In the genomic region with DNA sequence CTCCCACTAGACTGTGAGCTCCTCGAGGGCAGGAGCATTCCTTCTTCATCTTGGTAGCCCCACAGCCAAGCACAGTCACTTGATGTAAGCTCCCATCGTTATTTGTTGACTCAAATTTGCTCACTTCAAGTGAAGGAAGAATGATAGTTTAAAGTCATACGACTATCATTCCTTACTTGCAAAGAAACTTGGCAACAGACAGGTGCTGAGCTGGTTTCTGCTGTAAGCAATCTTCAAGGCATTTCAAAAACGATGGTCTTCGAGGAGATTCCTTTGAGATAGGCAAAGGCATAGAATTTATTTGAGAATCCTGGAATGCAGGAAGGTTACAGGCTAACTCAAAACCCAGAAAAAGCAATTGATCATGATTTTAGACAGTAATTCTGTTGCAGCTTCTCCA, we compare ENCODE assay signal across 4 cellular contexts.
"Had no signal": no experiment of that assay in that cellular context is flagged by ENCODE, and none has a peak within 500 bp of the region (broad histone marks: within the 10 kb centered on the region; RNA-seq: fewer than 3 reads in every experiment).

No MANE protein-coding gene starts in this region.

- DNase-seq: glutamatergic neuron, left ventricle myocardium superior, psoas muscle had no signal

- H3K4me3 ChIP-seq: adrenal gland, psoas muscle had no signal

- H3K9me3 ChIP-seq: adrenal gland, psoas muscle had no signal

- H3K4me1 ChIP-seq: adrenal gland, psoas muscle had no signal

- H3K36me3 ChIP-seq: adrenal gland had no signal

- H3K27ac ChIP-seq: adrenal gland, psoas muscle had no signal

- H3K27me3 ChIP-seq: adrenal gland had no signal
